26 cellular contexts compared by ENCODE assay signal in the genomic region with DNA sequence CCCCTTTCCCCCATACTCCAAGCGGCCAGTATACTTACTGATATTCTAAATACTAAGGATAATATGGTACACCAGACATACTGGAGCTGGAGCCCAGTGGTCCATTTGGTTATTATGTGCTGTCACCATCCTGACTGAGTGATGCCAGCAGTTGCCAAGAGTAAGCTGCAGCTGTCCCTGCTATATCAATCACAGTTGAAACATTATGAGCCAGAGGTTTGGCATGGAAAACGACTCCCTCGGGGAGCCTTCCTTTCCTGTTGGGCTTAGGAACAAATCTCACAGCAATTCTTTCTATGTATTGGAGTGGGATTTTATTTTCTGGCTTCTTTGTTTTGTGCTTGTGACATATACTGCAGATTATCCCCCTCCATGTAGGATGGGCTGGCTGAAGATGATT. TPM values are rescaled to one million over a fixed set of nuclear protein-coding genes. Genes with fewer than 3 reads are reported as not detected.
"Had no signal": no experiment of that assay in that cellular context is flagged by ENCODE, and none has a peak within 500 bp of the region (broad histone marks: within the 10 kb centered on the region; RNA-seq: fewer than 3 reads in every experiment).

No MANE protein-coding gene starts in this region.

- H3K9me3 ChIP-seq: heart left ventricle, right lobe of liver, thoracic aorta, vagina had no signal

- FAIRE-seq: astrocyte, endothelial cell of umbilical vein, islet of Langerhans had no signal

- H3K27me3 ChIP-seq: heart left ventricle, right lobe of liver, vagina had no signal

- H3K27ac ChIP-seq: heart left ventricle, right lobe of liver, thoracic aorta, vagina had no signal

- H3K4me1 ChIP-seq: right lobe of liver, vagina had no signal

- ATAC-seq: activated T-cell treated with anti-CD3 and anti-CD28 coated beads, Interleukin-2, amount 50 U/mL, for 4 hours; esophagus mucosa; heart left ventricle; right lobe of liver; stimulated activated naive B cell treated with anti-CD40 and anti-IgM and Interleukin-4, amounts not matched to agents 10 μg/mL and 1 μg/mL and 100 μg/mL, for 72 hours had no signal

- H3K27me3 Mint-ChIP-seq: activated B cell treated with CpG ODN at 0.5 μM for 24 hours; activated naive CD8-positive, alpha-beta T cell treated with anti-CD3 and anti-CD28 coated beads for 36 hours; naive B cell; stimulated activated naive B cell treated with anti-CD40 and anti-IgM and Interleukin-4, amounts not matched to agents 10 μg/mL and 1 μg/mL and 100 μg/mL, for 72 hours; type B pancreatic cell had no signal

- H3K36me3 ChIP-seq: right lobe of liver, thoracic aorta, vagina had no signal

- DNase-seq: activated B cell treated with CpG ODN at 0.5 μM for 24 hours; activated CD4-positive, alpha-beta T cell treated with anti-CD3 and anti-CD28 coated beads for 4 hours; activated CD4-positive, alpha-beta T cell treated with anti-CD3 and anti-CD28 coated beads, Interleukin-2, amount 50 U/mL, for 48 hours; activated CD8-positive, alpha-beta memory T cell treated with anti-CD3 and anti-CD28 coated beads, Interleukin-2, amount 50 U/mL, for 48 hours; activated naive CD4-positive, alpha-beta T cell; activated naive CD8-positive, alpha-beta T cell treated with anti-CD3 and anti-CD28 coated beads for 36 hours; activated T-cell treated with anti-CD3 and anti-CD28 coated beads, Interleukin-2, amount 50 U/mL, for 4 hours; central memory CD4-positive, alpha-beta T cell; effector memory CD4-positive, alpha-beta T cell; heart left ventricle; mesenchymal stem cell; naive B cell; occipital lobe; right lobe of liver; stimulated activated CD4-positive, alpha-beta T cell treated with anti-CD3 and anti-CD28 coated beads, Interleukin-2, amount 100 ng/mL, for 48 hours; stimulated activated CD8-positive, alpha-beta memory T cell treated with anti-CD3 and anti-CD28 coated beads, Interleukin-4, amount 100 ng/mL, for 48 hours; stimulated activated naive B cell treated with anti-CD40 and anti-IgM and Interleukin-4, amounts not matched to agents 10 μg/mL and 1 μg/mL and 100 μg/mL, for 72 hours; T1000 had no signal

- H3K4me3 Mint-ChIP-seq: activated B cell treated with CpG ODN at 0.5 μM for 24 hours; activated naive CD8-positive, alpha-beta T cell treated with anti-CD3 and anti-CD28 coated beads for 36 hours; activated T-cell treated with anti-CD3 and anti-CD28 coated beads, Interleukin-2, amount 50 U/mL, for 4 hours; naive B cell; stimulated activated naive B cell treated with anti-CD40 and anti-IgM and Interleukin-4, amounts not matched to agents 10 μg/mL and 1 μg/mL and 100 μg/mL, for 72 hours; type B pancreatic cell had no signal

- H3K27ac Mint-ChIP-seq: activated B cell treated with CpG ODN at 0.5 μM for 24 hours; activated naive CD8-positive, alpha-beta T cell treated with anti-CD3 and anti-CD28 coated beads for 36 hours; activated T-helper 2 cell treated with anti-CD3 and anti-CD28 coated beads, Interferon-gamma antibody, Interleukin-2, Interleukin-4, amounts not matched to agents 10 μg/mL and 5 μg/mL and 100 μg/mL, durations not matched to agents 14 hours and 24 hours and 36 hours; stimulated activated naive B cell treated with anti-CD40 and anti-IgM and Interleukin-4, amounts not matched to agents 10 μg/mL and 1 μg/mL and 100 μg/mL, for 72 hours; type B pancreatic cell had no signal

- H3K4me3 ChIP-seq: heart left ventricle, right lobe of liver, thoracic aorta, vagina had no signal

- H3K4me1 Mint-ChIP-seq: activated B cell treated with CpG ODN at 0.5 μM for 24 hours; activated naive CD8-positive, alpha-beta T cell treated with anti-CD3 and anti-CD28 coated beads for 36 hours; naive B cell had no signal

- H3K36me3 Mint-ChIP-seq: activated naive CD8-positive, alpha-beta T cell treated with anti-CD3 and anti-CD28 coated beads for 36 hours; naive B cell; stimulated activated naive B cell treated with anti-CD40 and anti-IgM and Interleukin-4, amounts not matched to agents 10 μg/mL and 1 μg/mL and 100 μg/mL, for 72 hours; type B pancreatic cell had no signal

- H3K9me3 Mint-ChIP-seq: activated B cell treated with CpG ODN at 0.5 μM for 24 hours; activated naive CD8-positive, alpha-beta T cell treated with anti-CD3 and anti-CD28 coated beads for 36 hours; activated T-cell treated with anti-CD3 and anti-CD28 coated beads, Interleukin-2, amount 50 U/mL, for 4 hours; activated T-helper 2 cell treated with anti-CD3 and anti-CD28 coated beads, Interferon-gamma antibody, Interleukin-2, Interleukin-4, amounts not matched to agents 10 μg/mL and 5 μg/mL and 100 μg/mL, durations not matched to agents 14 hours and 24 hours and 36 hours; naive B cell; stimulated activated naive B cell treated with anti-CD40 and anti-IgM and Interleukin-4, amounts not matched to agents 10 μg/mL and 1 μg/mL and 100 μg/mL, for 72 hours; type B pancreatic cell had no signal

RNA-seq across cellular contexts. Expression of gene SMKR1, which starts 35.5 kb away (rescaled TPM):
- total RNA-seq: astrocyte, esophagus mucosa, right lobe of liver, thoracic aorta, vagina had no signal
- polyA plus RNA-seq: endothelial cell of umbilical vein had no signal
